8 cellular contexts compared by ENCODE assay signal in the genomic region with DNA sequence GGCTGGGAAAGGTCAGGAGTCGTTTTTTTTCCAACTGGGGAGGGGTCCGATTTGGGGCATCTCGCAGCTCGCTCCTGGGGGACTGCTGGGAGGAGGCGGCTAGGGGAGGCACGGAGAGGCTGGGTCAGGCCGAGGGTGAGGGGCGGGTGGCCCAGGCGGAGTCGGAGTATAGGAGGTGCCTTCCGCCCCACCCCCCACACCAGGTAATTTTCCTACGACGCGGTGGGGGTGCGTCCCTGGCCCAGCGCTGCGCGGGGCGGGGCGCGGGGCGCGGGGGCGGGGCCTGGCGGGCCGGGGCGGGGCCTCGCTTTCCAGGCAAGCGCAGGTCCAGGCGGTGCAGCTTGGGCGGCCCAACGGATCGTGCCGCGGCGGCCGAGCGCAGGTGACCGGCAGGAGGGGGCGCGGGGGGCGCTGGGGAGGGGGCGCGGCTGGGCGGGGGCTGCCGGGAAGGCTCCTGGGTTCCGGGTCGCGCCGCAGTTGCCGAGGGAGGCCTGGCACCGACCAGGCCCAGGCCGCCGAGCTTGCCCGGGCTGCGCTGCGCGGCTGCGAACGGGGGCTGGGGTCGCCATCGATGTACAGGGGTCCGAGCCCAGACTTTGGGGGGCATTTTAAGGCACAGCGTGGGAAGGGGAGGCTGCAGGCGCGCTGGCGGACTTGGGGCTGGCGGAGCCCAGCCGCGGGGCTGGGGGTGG. TPM values are rescaled to one million over a fixed set of nuclear protein-coding genes. Genes with fewer than 3 reads are reported as not detected.
A peak's percentile ranks its signal among the peaks of the same experiment; 100 is the strongest.
DNase-seq lines count a peak whose midpoint lies in the region; ATAC-seq, FAIRE-seq and TF ChIP-seq lines count a peak whose summit lies in the region.

A gene with protein sequence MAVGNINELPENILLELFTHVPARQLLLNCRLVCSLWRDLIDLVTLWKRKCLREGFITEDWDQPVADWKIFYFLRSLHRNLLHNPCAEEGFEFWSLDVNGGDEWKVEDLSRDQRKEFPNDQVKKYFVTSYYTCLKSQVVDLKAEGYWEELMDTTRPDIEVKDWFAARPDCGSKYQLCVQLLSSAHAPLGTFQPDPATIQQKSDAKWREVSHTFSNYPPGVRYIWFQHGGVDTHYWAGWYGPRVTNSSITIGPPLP (plus strand): TSS at position 307 of the 692 bp plus-strand sequence. CDS start 959 bp downstream, outside the sequence.

- H3K9me3 ChIP-seq in NT2/D1 (ENCODE audit: insufficient read depth, low read length) = no peaks in the 10 kb centered on the region
- no peaks in the 10 kb centered on the region for H3K9me3 ChIP-seq in neutrophil
- no peaks in the 10 kb centered on the region for H3K9me3 ChIP-seq in thyroid gland

- peaks cover 24% of the 10 kb centered on the region for H3F3A ChIP-seq in GM23338 (replicated peaks; ENCODE audit: low read depth)

- peaks cover 24% of the 10 kb centered on the region for H3K27me3 Mint-ChIP-seq in GM23338 (ENCODE audit: insufficient read depth, low read depth, poor library complexity)

- TF ChIP-seq CTCF in GM23338 (conservative IDR thresholded peaks at IDR 0.05; ENCODE audit: low read depth in 2 of 2) = no peak
- no peak for TF ChIP-seq CTCF in neutrophil (IDR thresholded peaks at IDR 0.05)
- peak in 1 of 6 experiments; percentile 4 for TF ChIP-seq CTCF in thyroid gland (IDR thresholded peaks at IDR 0.05)

- H3K27me3 ChIP-seq in GM23338 (ENCODE audit: insufficient read depth) (no peaks in the 10 kb centered on the region), NT2/D1 (ENCODE audit: insufficient read depth, insufficient read length) (peaks cover 14% of the 10 kb centered on the region), neutrophil (peaks cover 64% of the 10 kb centered on the region), thyroid gland (no peaks in the 10 kb centered on the region)

- ATAC-seq in GM23338 (peak; percentile 51), GM21423 (IDR thresholded peaks at IDR 0.05; ENCODE audit: unreplicated experiment) (no peak)

- DNase-seq in D341Med (ENCODE audit: low spot score) (peak; percentile 87), GM23338 (ENCODE audit: low spot score) (peak; percentile 91), NT2/D1 (ENCODE audit: low read depth, low spot score) (no peak), frontal cortex (ENCODE audit: low spot score in 2 of 2) (peak; percentile 80 to 83), thyroid gland (peak; percentile 71 to 78)
- DNase-seq in activated T-helper 9 cell treated with anti-CD3 and anti-CD28 coated beads, Interleukin-2, amount 50 U/mL, for 16 hours (ENCODE audit: low read depth) = peak; percentile 59

- peak within 1 kb of the TSS; percentile 76 for H3K9ac ChIP-seq in NT2/D1 (ENCODE audit: insufficient read length, low read depth)

- H3K4me2 ChIP-seq in GM23338 = peak within 1 kb of the TSS; percentile 93

- H3K36me3 Mint-ChIP-seq in GM23338 (ENCODE audit: low read depth) = peaks cover 14% of the 10 kb centered on the region; the same call in 2 of the 3 replicates

- no peak for TF ChIP-seq POLR2A in thyroid gland (IDR thresholded peaks at IDR 0.05)

- H3K36me3 ChIP-seq in GM23338 (ENCODE audit: insufficient read depth) (peaks cover 16% of the 10 kb centered on the region; the same call in 1 of the 2 replicates), NT2/D1 (ENCODE audit: insufficient read depth, insufficient read length, low read length) (peaks cover 24% of the 10 kb centered on the region), neutrophil (no peaks in the 10 kb centered on the region), thyroid gland (peaks cover 0 to 3% of the 10 kb centered on the region in 2 donors)

- H3K4me3 Mint-ChIP-seq in GM23338 = peak within 1 kb of the TSS; percentile 77

- no peaks in the 10 kb centered on the region for H3K9me2 ChIP-seq in GM23338 (ENCODE audit: insufficient read depth)

- 2 to 5% methylated on average over 9 to 12 of the region's 70 CpGs for WGBS in thyroid gland, 2 donors

- intact Hi-C loops in thyroid gland (cut with DNase I) = loop anchor here (10.0 kb wide), 1 partner anchor 150 kb away; a partner anchor contains a TSS

- no peaks in the 10 kb centered on the region; the same call in 2 of the 3 replicates for H3K9me3 Mint-ChIP-seq in GM23338

- H3K27ac ChIP-seq in GM23338 (ENCODE audit: low read depth) (peak within 1 kb of the TSS; percentile 59; the same call in 1 of the 2 replicates), neutrophil (no peak within 1 kb of the TSS), thyroid gland (peak within 1 kb of the TSS; percentile 41 to 68 (median 64))

- no peak for FAIRE-seq in frontal cortex (lab: Jason Lieb, UNC)

- no peak within 1 kb of the TSS for H2AFZ ChIP-seq in GM23338

- H3K4me3 ChIP-seq in GM23338 (peak within 1 kb of the TSS; percentile 77), NT2/D1 (ENCODE audit: insufficient read length, low read depth) (peak within 1 kb of the TSS; percentile 74), neutrophil (ENCODE audit: low read depth in 1 of 2, low read length in 1 of 2) (peak within 1 kb of the TSS; percentile 58 to 67), thyroid gland (replicated peaks in 1 of 3) (peak within 1 kb of the TSS; percentile 26 to 85 (median 66))

- H3K4me1 ChIP-seq in GM23338 (ENCODE audit: insufficient read depth) = peaks cover 33% of the 10 kb centered on the region
- H3K4me1 ChIP-seq in NT2/D1 (ENCODE audit: insufficient read depth, insufficient read length) = peaks cover 19% of the 10 kb centered on the region
- peaks cover 9 to 27% of the 10 kb centered on the region in 2 experiments for H3K4me1 ChIP-seq in neutrophil (ENCODE audit: control insufficient read depth in 1 of 2, insufficient read depth in 1 of 2, low read depth in 1 of 2, low read length in 1 of 2)
- peaks cover 12 to 22% of the 10 kb centered on the region in 2 donors for H3K4me1 ChIP-seq in thyroid gland

- peaks cover 34% of the 10 kb centered on the region for H3K4me1 Mint-ChIP-seq in GM23338

- peaks cover 7% of the 10 kb centered on the region; the same call in 1 of the 2 replicates for H4K20me1 ChIP-seq in GM23338 (replicated peaks; ENCODE audit: insufficient read depth)

- H3K27ac Mint-ChIP-seq in GM23338 = no peak within 1 kb of the TSS

- peaks cover 20% of the 10 kb centered on the region for H3K79me2 ChIP-seq in GM23338 (replicated peaks; ENCODE audit: insufficient read depth)

TF ChIP-seq in GM23338, 12 proteins besides CTCF, POLR2A, EP300 and RAD21:
- no peak for TF ChIP-seq EZH2 (IDR thresholded peaks at IDR 0.05; ENCODE audit: low read depth, unreplicated experiment)
- TF ChIP-seq CREB1 (CRISPR knock-in tag; IDR thresholded peaks at IDR 0.05; ENCODE audit: low read depth) = 0 out of 2 replicates have a peak, but pooled peaks have one; percentile 23
- TF ChIP-seq POLR2AphosphoS5 (IDR thresholded peaks at IDR 0.05; ENCODE audit: low read depth) = no peak
TF ChIP-seq in GM23338: peak in this region for 1.

RNA-seq across cellular contexts. Expression of the gene that starts here (rescaled TPM):
- total RNA-seq in GM23338 (2014; rRNA removed; shearing (Covaris generic)) = 28.9 and 30.8 TPM in 2 replicates
- polyA plus RNA-seq in GM23338 (2016; fragmentation: Nextera tagmentation; extraction: Ambion mirVana) = 22.0 and 22.3 TPM in 2 replicates
- 33.0 TPM for total RNA-seq in frontal cortex
- total RNA-seq in thyroid gland = 10 to 100 TPM; 33.1 to 40.9 (median 34.4) TPM
